8 cellular contexts compared by ENCODE assay signal in genomic region chr12:124914392-124915248, GRCh38. TPM values are rescaled to one million over a fixed set of nuclear protein-coding genes. Genes with fewer than 3 reads are reported as not detected.
DNase-seq lines count a peak whose midpoint lies in the region; ATAC-seq and TF ChIP-seq lines count a peak whose summit lies in the region.

TSS of gene UBC (minus strand) at chr12:124914650. CDS start at chr12:124913771, 879 bp downstream.

- no peaks in the 10 kb centered on the region for H3K27me3 Mint-ChIP-seq in T-helper 1 cell treated with Interleukin-12 subunit alpha and Interleukin-12 subunit beta and Interleukin-4 antibody, amounts not matched to agents 30 μg/mL and 1 μg/mL, for 36 hours (ENCODE audit: low read depth)

- H3K27ac Mint-ChIP-seq in T-helper 1 cell treated with Interleukin-12 subunit alpha and Interleukin-12 subunit beta and Interleukin-4 antibody, amounts not matched to agents 30 μg/mL and 1 μg/mL, for 36 hours, result peak within 1 kb of the TSS; percentile 99

- CTCF ChIA-PET in mammary epithelial cell (lab: Charles Lee; ENCODE audit: low non-redundant PET), result interaction anchor here (0.5 kb wide), 2 partner anchors 25 to 1982 kb away, joined by 3 read pairs; no protein-coding TSS in a partner anchor

- no peaks in the 10 kb centered on the region for H3K9me3 ChIP-seq in mammary epithelial cell (replicated peaks; ENCODE audit: insufficient read depth, low read length)

- 0% methylated on average over 19 of the region's 85 CpGs for WGBS in mammary epithelial cell (ENCODE audit: low coverage, missing lambda C conversion rate)

- intact Hi-C loops in mammary epithelial cell (cut with micrococcal nuclease), result loop anchor here (1.0 to 5.0 kb wide), 3 partner anchors 25 to 150 kb away; partner anchors contain the start of genes AACS and DHX37

- DNase-seq in GM13976 (ENCODE audit: low spot score) (peak; percentile 85), mammary epithelial cell (peak; percentile 92), islet precursor cell (peak; percentile 94), NCI-H2029 treated with DMSO at 0.1 percent for 48 hours (lab: John Stamatoyannopoulos, UW) (no peak)
- peak; percentile 90 for DNase-seq in stimulated activated CD4-positive, alpha-beta T cell treated with anti-CD3 and anti-CD28 coated beads, Interleukin-15, amount 100 ng/mL, for 24 hours
- no peak for DNase-seq in NK-92 treated with Interleukin-12 subunit alpha and Interleukin-12 subunit beta, amount 100 ng/mL, for 24 hours (lab: John Stamatoyannopoulos, UW)

- peak within 1 kb of the TSS; percentile 100 for H3K27ac ChIP-seq in mammary epithelial cell (ENCODE audit: insufficient read depth, low read depth, low read length)

- in situ Hi-C loops in GM13976 (cut with MboI; ENCODE audit: low sequenced_read_pairs, unreplicated experiment) (no loop called here), mammary epithelial cell (cut with MboI; ENCODE audit: low sequenced_read_pairs in 2 of 2) (no loop called here)

- peaks cover 69% of the 10 kb centered on the region for H3K4me1 Mint-ChIP-seq in T-helper 1 cell treated with Interleukin-12 subunit alpha and Interleukin-12 subunit beta and Interleukin-4 antibody, amounts not matched to agents 30 μg/mL and 1 μg/mL, for 36 hours (ENCODE audit: low read depth)

- TF ChIP-seq CTCF in GM13976 (IDR thresholded peaks at IDR 0.05; ENCODE audit: borderline replicate concordance, control extremely low read depth, extremely low read depth, insufficient read depth, missing control alignments) (no peak), mammary epithelial cell (conservative IDR thresholded peaks at IDR 0.05 in 1 of 2, IDR thresholded peaks at IDR 0.05 in 1 of 2; ENCODE audit: extremely low read depth in 1 of 2, insufficient read depth in 1 of 2, low read depth in 1 of 2, low read length in 2 of 2) (no peak)

- H4K20me1 ChIP-seq in mammary epithelial cell (ENCODE audit: insufficient read depth, low read length), result peaks cover 24% of the 10 kb centered on the region

- H2AFZ ChIP-seq in mammary epithelial cell (ENCODE audit: low read depth, low read length), result peak within 1 kb of the TSS; percentile 85

- H3K36me3 ChIP-seq in mammary epithelial cell (ENCODE audit: insufficient read depth, low read length), result peaks cover 14% of the 10 kb centered on the region

- H3K9ac ChIP-seq in mammary epithelial cell (ENCODE audit: insufficient read depth, low read length), result peak within 1 kb of the TSS; percentile 98

- no peaks in the 10 kb centered on the region for H3K27me3 ChIP-seq in mammary epithelial cell (ENCODE audit: insufficient read depth, low read length)

- no TSS peak for BruUV-seq in mammary epithelial cell (replicated peaks; lab: Mats Ljungman, UMichigan)

- H3K9me3 Mint-ChIP-seq in T-helper 1 cell treated with Interleukin-12 subunit alpha and Interleukin-12 subunit beta and Interleukin-4 antibody, amounts not matched to agents 30 μg/mL and 1 μg/mL, for 36 hours, result no peaks in the 10 kb centered on the region

- peak within 1 kb of the TSS; percentile 82 to 98 (median 96) for H3K4me3 ChIP-seq in mammary epithelial cell (replicated peaks in 1 of 3; ENCODE audit: insufficient read depth in 1 of 3, low read depth in 2 of 3, low read length in 3 of 3)

- peaks cover 34% of the 10 kb centered on the region for H3K4me1 ChIP-seq in mammary epithelial cell (ENCODE audit: insufficient read depth, low read length)

- peaks cover 43% of the 10 kb centered on the region for H3K36me3 Mint-ChIP-seq in T-helper 1 cell treated with Interleukin-12 subunit alpha and Interleukin-12 subunit beta and Interleukin-4 antibody, amounts not matched to agents 30 μg/mL and 1 μg/mL, for 36 hours (ENCODE audit: low read depth)

- H3K79me2 ChIP-seq in mammary epithelial cell (ENCODE audit: insufficient read depth, low read length), result peaks cover 53% of the 10 kb centered on the region

- H3K4me3 Mint-ChIP-seq in T-helper 1 cell treated with Interleukin-12 subunit alpha and Interleukin-12 subunit beta and Interleukin-4 antibody, amounts not matched to agents 30 μg/mL and 1 μg/mL, for 36 hours, result peak within 1 kb of the TSS; percentile 95

- ATAC-seq in HG02973 (IDR thresholded peaks at IDR 0.05; ENCODE audit: unreplicated experiment), result peak; percentile 32

- dilution Hi-C loops in mammary epithelial cell (cut with HindIII; ENCODE audit: low sequenced_read_pairs), result loop anchor here (5.0 kb wide), 1 partner anchor 47 kb away; no protein-coding TSS in a partner anchor

- H3K4me2 ChIP-seq in mammary epithelial cell (ENCODE audit: insufficient read depth, low read depth, low read length), result peak within 1 kb of the TSS; percentile 90

RNA-seq across cellular contexts. Expression of gene UBC, which starts in this region (rescaled TPM):
- 1,000 to 10,000 TPM; 1,187 to 2,186 TPM for total RNA-seq in mammary epithelial cell
- 3,278 TPM for polyA plus RNA-seq in mammary epithelial cell
- 2,197 TPM for polyA minus RNA-seq in mammary epithelial cell

Comparison
In these comparisons a context has a peak if more than half of its experiments do, and no peak if none do; other contexts are left out.
1. DNase-seq: peak in GM13976 (single experiment), mammary epithelial cell (single experiment), islet precursor cell (single experiment) and stimulated activated CD4-positive, alpha-beta T cell treated with anti-CD3 and anti-CD28 coated beads, Interleukin-15, amount 100 ng/mL, for 24 hours (single experiment); none in NCI-H2029 treated with DMSO at 0.1 percent for 48 hours (single experiment) and NK-92 treated with Interleukin-12 subunit alpha and Interleukin-12 subunit beta, amount 100 ng/mL, for 24 hours (single experiment).